ENCODE assay signal across 8 cellular contexts in the genomic region with DNA sequence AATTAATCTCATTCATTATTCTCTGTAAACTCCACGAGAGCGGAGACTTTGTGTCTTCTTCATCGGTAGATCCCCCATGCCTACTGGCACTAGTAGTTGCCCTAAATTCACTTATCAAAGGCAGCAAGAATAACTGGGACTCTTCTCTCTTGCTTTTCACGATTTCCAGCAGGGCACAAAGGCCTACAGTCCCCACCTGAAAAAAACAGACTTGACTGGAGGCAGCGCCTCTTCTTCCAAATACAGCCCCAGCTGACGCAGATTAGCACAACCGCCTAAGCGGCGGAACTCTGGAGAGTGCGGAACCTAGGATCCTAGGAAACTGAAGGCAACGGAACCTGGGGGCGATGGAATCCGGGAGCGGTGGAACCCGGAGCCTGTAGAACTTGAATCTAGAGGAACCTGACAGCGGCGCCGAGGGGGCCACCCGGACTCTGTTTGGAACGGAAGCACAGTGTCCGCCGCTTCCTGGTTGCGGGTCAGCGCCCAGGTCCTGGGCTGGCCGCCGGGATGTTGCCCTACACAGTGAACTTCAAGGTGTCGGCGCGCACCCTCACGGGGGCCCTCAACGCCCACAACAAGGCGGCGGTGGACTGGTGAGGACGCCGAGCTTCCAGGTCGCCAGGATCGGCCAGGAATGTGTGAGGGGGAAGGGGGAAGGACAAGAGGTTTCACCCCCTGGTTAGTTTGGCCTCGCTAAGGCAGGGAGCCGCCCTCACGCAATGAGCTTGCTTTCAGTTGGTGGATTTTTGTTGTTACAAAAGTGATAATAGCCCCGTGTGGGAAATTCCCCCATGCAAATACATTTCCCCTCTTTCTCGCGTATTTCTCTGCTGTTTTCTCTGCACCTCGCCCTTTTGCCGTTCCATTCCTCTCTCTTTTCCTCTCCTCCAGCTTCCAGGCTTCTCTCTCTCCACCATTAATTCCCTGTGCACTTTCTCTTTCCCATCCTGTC. TPM values are rescaled to one million over a fixed set of nuclear protein-coding genes. Genes with fewer than 3 reads are reported as not detected.
DNase-seq lines count a peak whose midpoint lies in the region; ATAC-seq lines count a peak whose summit lies in the region.

A gene with protein sequence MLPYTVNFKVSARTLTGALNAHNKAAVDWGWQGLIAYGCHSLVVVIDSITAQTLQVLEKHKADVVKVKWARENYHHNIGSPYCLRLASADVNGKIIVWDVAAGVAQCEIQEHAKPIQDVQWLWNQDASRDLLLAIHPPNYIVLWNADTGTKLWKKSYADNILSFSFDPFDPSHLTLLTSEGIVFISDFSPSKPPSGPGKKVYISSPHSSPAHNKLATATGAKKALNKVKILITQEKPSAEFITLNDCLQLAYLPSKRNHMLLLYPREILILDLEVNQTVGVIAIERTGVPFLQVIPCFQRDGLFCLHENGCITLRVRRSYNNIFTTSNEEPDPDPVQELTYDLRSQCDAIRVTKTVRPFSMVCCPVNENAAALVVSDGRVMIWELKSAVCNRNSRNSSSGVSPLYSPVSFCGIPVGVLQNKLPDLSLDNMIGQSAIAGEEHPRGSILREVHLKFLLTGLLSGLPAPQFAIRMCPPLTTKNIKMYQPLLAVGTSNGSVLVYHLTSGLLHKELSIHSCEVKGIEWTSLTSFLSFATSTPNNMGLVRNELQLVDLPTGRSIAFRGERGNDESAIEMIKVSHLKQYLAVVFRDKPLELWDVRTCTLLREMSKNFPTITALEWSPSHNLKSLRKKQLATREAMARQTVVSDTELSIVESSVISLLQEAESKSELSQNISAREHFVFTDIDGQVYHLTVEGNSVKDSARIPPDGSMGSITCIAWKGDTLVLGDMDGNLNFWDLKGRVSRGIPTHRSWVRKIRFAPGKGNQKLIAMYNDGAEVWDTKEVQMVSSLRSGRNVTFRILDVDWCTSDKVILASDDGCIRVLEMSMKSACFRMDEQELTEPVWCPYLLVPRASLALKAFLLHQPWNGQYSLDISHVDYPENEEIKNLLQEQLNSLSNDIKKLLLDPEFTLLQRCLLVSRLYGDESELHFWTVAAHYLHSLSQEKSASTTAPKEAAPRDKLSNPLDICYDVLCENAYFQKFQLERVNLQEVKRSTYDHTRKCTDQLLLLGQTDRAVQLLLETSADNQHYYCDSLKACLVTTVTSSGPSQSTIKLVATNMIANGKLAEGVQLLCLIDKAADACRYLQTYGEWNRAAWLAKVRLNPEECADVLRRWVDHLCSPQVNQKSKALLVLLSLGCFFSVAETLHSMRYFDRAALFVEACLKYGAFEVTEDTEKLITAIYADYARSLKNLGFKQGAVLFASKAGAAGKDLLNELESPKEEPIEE (plus strand): TSS at position 452 of the 955 bp plus-strand sequence. CDS start 59 bp downstream, at position 511.

- H3K4me3 ChIP-seq in BLaER1 treated with 17β-estradiol and CSF1 and Interleukin-3, amounts not matched to agents 10 nM and 100 nM: peak within 1 kb of the TSS; percentile 69 to 93 (median 78)

- peaks cover 0 to 11% (median 4%) of the 10 kb centered on the region in 11 experiments; a peak in 6 of 22 replicates for H3K9me3 ChIP-seq in BLaER1 treated with 17β-estradiol and CSF1 and Interleukin-3, amounts not matched to agents 10 nM and 100 nM (replicated peaks in 1 of 11)

- peaks cover 0 to 25% (median 0%) of the 10 kb centered on the region in 11 experiments; a peak in 4 of 22 replicates for H4K20me1 ChIP-seq in BLaER1 treated with 17β-estradiol and CSF1 and Interleukin-3, amounts not matched to agents 10 nM and 100 nM

- peaks cover 17 to 40% (median 20%) of the 10 kb centered on the region in 10 experiments for H3K4me1 ChIP-seq in BLaER1 treated with 17β-estradiol and CSF1 and Interleukin-3, amounts not matched to agents 10 nM and 100 nM

- H3K27me3 ChIP-seq in BLaER1 treated with 17β-estradiol and CSF1 and Interleukin-3, amounts not matched to agents 10 nM and 100 nM: no peaks in the 10 kb centered on the region

- H3K36me3 ChIP-seq in BLaER1 treated with 17β-estradiol and CSF1 and Interleukin-3, amounts not matched to agents 10 nM and 100 nM: peaks cover 15 to 33% (median 28%) of the 10 kb centered on the region in 11 experiments

- peaks cover 47% of the 10 kb centered on the region for H3K4me1 Mint-ChIP-seq in dendritic cell treated with granulocyte-macrophage colony-stimulating factor and Interleukin-4, amounts not matched to agents 40 ng/mL and 50 ng/mL, for 4 days (ENCODE audit: low read depth)

- peak within 1 kb of the TSS; percentile 88 for H3K4me3 Mint-ChIP-seq in dendritic cell treated with granulocyte-macrophage colony-stimulating factor and Interleukin-4, amounts not matched to agents 40 ng/mL and 50 ng/mL, for 4 days

- peak within 1 kb of the TSS; percentile 92 for H3K27ac Mint-ChIP-seq in dendritic cell treated with granulocyte-macrophage colony-stimulating factor and Interleukin-4, amounts not matched to agents 40 ng/mL and 50 ng/mL, for 4 days

- intact Hi-C loops in dendritic cell treated with granulocyte-macrophage colony-stimulating factor and Interleukin-4, amounts not matched to agents 40 ng/mL and 50 ng/mL, for 4 days (cut with micrococcal nuclease): loop anchor here (1.0 kb wide), 1 partner anchor 25 kb away; no protein-coding TSS in a partner anchor

- H3K9ac ChIP-seq in BLaER1 treated with 17β-estradiol and CSF1 and Interleukin-3, amounts not matched to agents 10 nM and 100 nM: peak within 1 kb of the TSS; percentile 83 to 92 (median 90)

- ATAC-seq in GM19324 (IDR thresholded peaks at IDR 0.05; ENCODE audit: low FRiP score, unreplicated experiment) (peak; percentile 98), HG03460 (IDR thresholded peaks at IDR 0.05; ENCODE audit: unreplicated experiment) (peak; percentile 97), left lobe of liver (peak; percentile 99)

- no peaks in the 10 kb centered on the region for H3K27me3 Mint-ChIP-seq in dendritic cell treated with granulocyte-macrophage colony-stimulating factor and Interleukin-4, amounts not matched to agents 40 ng/mL and 50 ng/mL, for 4 days

- H3K27ac ChIP-seq in BLaER1 treated with 17β-estradiol and CSF1 and Interleukin-3, amounts not matched to agents 10 nM and 100 nM: peak within 1 kb of the TSS; percentile 79 to 95 (median 90)

- DNase-seq in NCI-H526 treated with DMSO at 0.1 percent for 48 hours (lab: John Stamatoyannopoulos, UW) (peak; percentile 79), left lobe of liver (ENCODE audit: low spot score) (peak; percentile 92)
- DNase-seq in activated CD4-positive, alpha-beta T cell treated with anti-CD3 and anti-CD28 coated beads, Interleukin-2, amount 50 U/mL, for 1 hour: peak; percentile 49
- peak; percentile 81 for DNase-seq in stimulated activated CD4-positive, alpha-beta T cell treated with anti-CD3 and anti-CD28 coated beads, Interleukin-2, amount 100 ng/mL, for 24 hours

- peak within 1 kb of the TSS; percentile 80 to 95 (median 86) for H3K4me2 ChIP-seq in BLaER1 treated with 17β-estradiol and CSF1 and Interleukin-3, amounts not matched to agents 10 nM and 100 nM

- H3K36me3 Mint-ChIP-seq in dendritic cell treated with granulocyte-macrophage colony-stimulating factor and Interleukin-4, amounts not matched to agents 40 ng/mL and 50 ng/mL, for 4 days (ENCODE audit: low read depth): peaks cover 39% of the 10 kb centered on the region

- H3K9me3 Mint-ChIP-seq in dendritic cell treated with granulocyte-macrophage colony-stimulating factor and Interleukin-4, amounts not matched to agents 40 ng/mL and 50 ng/mL, for 4 days: no peaks in the 10 kb centered on the region

RNA-seq across cellular contexts. Expression of the gene that starts here (rescaled TPM):
- total RNA-seq in left lobe of liver: 21.9 TPM

Comparison
In these comparisons a context has a peak if more than half of its experiments do, and no peak if none do; other contexts are left out.
1. Peak in every context shown above with its lines: DNase-seq, ATAC-seq, H3K4me3 ChIP-seq and H3K27ac ChIP-seq.